15 cellular contexts compared by ENCODE assay signal in genomic region chr10:110278562-110278961, GRCh38. TPM values are rescaled to one million over a fixed set of nuclear protein-coding genes. Genes with fewer than 3 reads are reported as not detected.
DNase-seq lines count a peak whose midpoint lies in the region; ATAC-seq and TF ChIP-seq lines count a peak whose summit lies in the region.
"Had no signal": no experiment of that assay in that cellular context is flagged by ENCODE, and none has a peak within 500 bp of the region (broad histone marks: within the 10 kb centered on the region; RNA-seq: fewer than 3 reads in every experiment).

No MANE protein-coding gene starts in this region.

- ATAC-seq in GM18498 (IDR thresholded peaks at IDR 0.05; ENCODE audit: unreplicated experiment) (peak; percentile 18), activated B cell treated with CpG ODN at 0.5 μM for 24 hours (ENCODE audit: low read depth) (peak; percentile 37), HG02885 (IDR thresholded peaks at IDR 0.05; ENCODE audit: poor library complexity, unreplicated experiment) (no peak)

- H3K27me3 ChIP-seq in BLaER1 treated with 17β-estradiol and CSF1 and Interleukin-3, amounts not matched to agents 10 nM and 100 nM, result no peaks in the 10 kb centered on the region
- no peaks in the 10 kb centered on the region for H3K27me3 ChIP-seq in layer of hippocampus (ENCODE audit: control insufficient read depth, insufficient read depth, low read length)
- H3K27me3 ChIP-seq: BE2C had no signal

- H3K9ac ChIP-seq in BLaER1 treated with 17β-estradiol and CSF1 and Interleukin-3, amounts not matched to agents 10 nM and 100 nM, result peak overlapping the region in 5 of 11 experiments; percentile 1 to 32 (median 2); a peak in 4 of 22 replicates

- no peaks in the 10 kb centered on the region for H3K9me3 ChIP-seq in BLaER1 treated with 17β-estradiol and CSF1 and Interleukin-3, amounts not matched to agents 10 nM and 100 nM (replicated peaks in 1 of 11)
- H3K9me3 ChIP-seq: BE2C had no signal

- no peaks in the 10 kb centered on the region for H3K27me3 Mint-ChIP-seq in activated B cell treated with CpG ODN at 0.5 μM for 24 hours

- peaks cover 8% of the 10 kb centered on the region for H3K36me3 Mint-ChIP-seq in activated B cell treated with CpG ODN at 0.5 μM for 24 hours (ENCODE audit: low read depth)

- TF ChIP-seq CTCF in activated B cell treated with CpG ODN at 0.5 μM for 24 hours (IDR thresholded peaks at IDR 0.05), result no peak

- H3K4me2 ChIP-seq in BLaER1 treated with 17β-estradiol and CSF1 and Interleukin-3, amounts not matched to agents 10 nM and 100 nM, result peak overlapping the region; percentile 47 to 76 (median 64); a peak in 20 of 22 replicates

- DNase-seq in activated B cell treated with CpG ODN at 0.5 μM for 24 hours, result no peak
- DNase-seq in SW 1271 (lab: John Stamatoyannopoulos, UW), result no peak
- no peak for DNase-seq in DMS53 (lab: John Stamatoyannopoulos, UW)
- DNase-seq: BE2C, EL, GOT3, NCI-H187, NCI-H774 had no signal

- peak overlapping the region; percentile 29 for H3K4me3 Mint-ChIP-seq in activated B cell treated with CpG ODN at 0.5 μM for 24 hours
- H3K4me3 Mint-ChIP-seq: CD8-positive, alpha-beta memory T cell had no signal

- H3K4me3 ChIP-seq in BLaER1 treated with 17β-estradiol and CSF1 and Interleukin-3, amounts not matched to agents 10 nM and 100 nM, result no peak overlapping the region
- H3K4me3 ChIP-seq: K562 had no signal

- H3K9me3 Mint-ChIP-seq in activated B cell treated with CpG ODN at 0.5 μM for 24 hours, result no peaks in the 10 kb centered on the region
- H3K9me3 Mint-ChIP-seq: CD8-positive, alpha-beta memory T cell had no signal

- peaks cover 27% of the 10 kb centered on the region for H3K4me1 Mint-ChIP-seq in activated B cell treated with CpG ODN at 0.5 μM for 24 hours

- peaks cover 0 to 38% (median 0%) of the 10 kb centered on the region in 11 experiments; a peak in 3 of 22 replicates for H4K20me1 ChIP-seq in BLaER1 treated with 17β-estradiol and CSF1 and Interleukin-3, amounts not matched to agents 10 nM and 100 nM

- intact Hi-C loops in activated B cell treated with CpG ODN at 0.5 μM for 24 hours (cut with micrococcal nuclease), result no loop called here

- H3K36me3 ChIP-seq in BLaER1 treated with 17β-estradiol and CSF1 and Interleukin-3, amounts not matched to agents 10 nM and 100 nM, result peaks cover 0 to 30% (median 8%) of the 10 kb centered on the region in 11 experiments; a peak in 9 of 22 replicates

- H3K4me1 ChIP-seq in BLaER1 treated with 17β-estradiol and CSF1 and Interleukin-3, amounts not matched to agents 10 nM and 100 nM, result peaks cover 24 to 44% (median 32%) of the 10 kb centered on the region in 10 experiments
- H3K4me1 ChIP-seq: BE2C had no signal

- H3K27ac ChIP-seq in BLaER1 treated with 17β-estradiol and CSF1 and Interleukin-3, amounts not matched to agents 10 nM and 100 nM, result peak overlapping the region in 1 of 11 experiments; percentile 8; a peak in 1 of 22 replicates
- peak overlapping the region; percentile 61 for H3K27ac ChIP-seq in layer of hippocampus (ENCODE audit: low read depth, low read length)
- H3K27ac ChIP-seq: HL-60 had no signal

- CTCF ChIA-PET in activated B cell treated with CpG ODN at 0.5 μM for 24 hours (lab: Charles Lee), result interaction anchor here (0.6 to 4.8 kb wide), 27 partner anchors 7 to 397 kb away, joined by 3 to 73 read pairs (median 4); partner anchors contain the start of gene MXI1

- POLR2A ChIA-PET in activated B cell treated with CpG ODN at 0.5 μM for 24 hours (lab: Charles Lee), result interaction anchor here (0.7 to 1.9 kb wide), 4 partner anchors 9 to 140 kb away, joined by 3 to 7 read pairs (median 4); partner anchors contain the start of gene SMNDC1

- H3K27ac Mint-ChIP-seq in activated B cell treated with CpG ODN at 0.5 μM for 24 hours, result no peak overlapping the region

RNA-seq across cellular contexts. Expression of gene SMNDC1, which starts 26.2 kb away (rescaled TPM):
- 32.7 and 35.6 TPM in 2 replicates for total RNA-seq in activated B cell treated with CpG ODN at 0.5 μM for 24 hours
